1 cellular context compared by ENCODE assay signal in the genomic region with DNA sequence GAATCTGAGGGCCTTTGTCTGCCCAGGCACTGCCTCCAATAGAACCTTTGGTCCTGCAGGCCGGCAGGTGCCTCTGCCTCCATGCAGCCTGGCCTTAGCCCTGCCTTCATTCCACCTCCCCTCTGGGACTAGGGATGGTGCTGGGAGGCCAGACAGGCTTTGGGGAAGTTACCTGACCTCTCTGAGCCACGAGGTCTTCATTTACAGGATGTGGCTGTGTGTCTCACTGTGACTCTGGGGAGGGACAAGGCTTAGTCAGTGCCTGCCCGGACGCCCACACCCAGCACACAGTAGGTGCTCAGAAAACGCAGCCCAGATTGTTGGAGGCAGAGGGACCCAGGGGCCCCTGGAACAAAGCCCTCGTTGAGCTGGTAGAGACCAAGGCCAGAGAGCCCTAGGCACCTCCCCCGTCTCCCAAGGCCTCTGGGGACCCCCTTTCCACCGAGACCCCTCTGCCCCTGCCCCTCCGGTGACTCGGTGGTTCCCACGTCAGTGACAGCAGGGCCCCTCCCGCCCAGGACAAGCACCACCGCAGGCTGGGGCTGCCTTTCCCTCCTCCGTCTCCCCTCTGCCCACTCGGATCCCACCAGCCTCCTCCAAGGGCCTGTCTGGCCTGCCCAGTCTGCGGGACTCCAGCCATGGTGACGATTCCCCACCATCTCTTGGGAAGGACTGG.
A peak's percentile ranks its signal among the peaks of the same experiment; 100 is the strongest.
TF ChIP-seq lines count a peak whose summit lies in the region.

No MANE protein-coding gene starts in this region.

TF ChIP-seq in K562, 482 proteins besides CTCF, POLR2A, EP300 and RAD21 (continued from another document and continues in another):
- no peak for TF ChIP-seq ZNF785 (CRISPR knock-in tag; IDR thresholded peaks at IDR 0.05)
- TF ChIP-seq, protein P1, sequence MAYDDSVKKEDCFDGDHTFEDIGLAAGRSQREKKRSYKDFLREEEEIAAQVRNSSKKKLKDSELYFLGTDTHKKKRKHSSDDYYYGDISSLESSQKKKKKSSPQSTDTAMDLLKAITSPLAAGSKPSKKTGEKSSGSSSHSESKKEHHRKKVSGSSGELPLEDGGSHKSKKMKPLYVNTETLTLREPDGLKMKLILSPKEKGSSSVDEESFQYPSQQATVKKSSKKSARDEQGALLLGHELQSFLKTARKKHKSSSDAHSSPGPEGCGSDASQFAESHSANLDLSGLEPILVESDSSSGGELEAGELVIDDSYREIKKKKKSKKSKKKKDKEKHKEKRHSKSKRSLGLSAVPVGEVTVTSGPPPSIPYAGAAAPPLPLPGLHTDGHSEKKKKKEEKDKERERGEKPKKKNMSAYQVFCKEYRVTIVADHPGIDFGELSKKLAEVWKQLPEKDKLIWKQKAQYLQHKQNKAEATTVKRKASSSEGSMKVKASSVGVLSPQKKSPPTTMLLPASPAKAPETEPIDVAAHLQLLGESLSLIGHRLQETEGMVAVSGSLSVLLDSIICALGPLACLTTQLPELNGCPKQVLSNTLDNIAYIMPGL (CRISPR knock-in tag; IDR thresholded peaks at IDR 0.05): no peak
- TF ChIP-seq CTBP1 (IDR thresholded peaks at IDR 0.05; ENCODE audit: borderline replicate concordance): 0 out of 2 replicates have a peak, but pooled peaks have one; percentile 38
- no peak for TF ChIP-seq FOXJ3 (CRISPR knock-in tag; IDR thresholded peaks at IDR 0.05)
- TF ChIP-seq ZC3H8 (IDR thresholded peaks at IDR 0.05): no peak
- TF ChIP-seq NFE2L1 (tag; IDR thresholded peaks at IDR 0.05; ENCODE audit: borderline replicate concordance, low read depth): no peak
- no peak for TF ChIP-seq SMARCA5 (IDR thresholded peaks at IDR 0.05)
- TF ChIP-seq HDAC2 (IDR thresholded peaks at IDR 0.05): no peak
- TF ChIP-seq ZNF140 (CRISPR knock-in tag; IDR thresholded peaks at IDR 0.05): no peak
- TF ChIP-seq SMC3 (conservative IDR thresholded peaks at IDR 0.05; ENCODE audit: insufficient read depth, low read depth, low read length): no peak
- TF ChIP-seq ZNF586 (CRISPR knock-in tag; conservative IDR thresholded peaks at IDR 0.05): no peak
- TF ChIP-seq, protein P2, sequence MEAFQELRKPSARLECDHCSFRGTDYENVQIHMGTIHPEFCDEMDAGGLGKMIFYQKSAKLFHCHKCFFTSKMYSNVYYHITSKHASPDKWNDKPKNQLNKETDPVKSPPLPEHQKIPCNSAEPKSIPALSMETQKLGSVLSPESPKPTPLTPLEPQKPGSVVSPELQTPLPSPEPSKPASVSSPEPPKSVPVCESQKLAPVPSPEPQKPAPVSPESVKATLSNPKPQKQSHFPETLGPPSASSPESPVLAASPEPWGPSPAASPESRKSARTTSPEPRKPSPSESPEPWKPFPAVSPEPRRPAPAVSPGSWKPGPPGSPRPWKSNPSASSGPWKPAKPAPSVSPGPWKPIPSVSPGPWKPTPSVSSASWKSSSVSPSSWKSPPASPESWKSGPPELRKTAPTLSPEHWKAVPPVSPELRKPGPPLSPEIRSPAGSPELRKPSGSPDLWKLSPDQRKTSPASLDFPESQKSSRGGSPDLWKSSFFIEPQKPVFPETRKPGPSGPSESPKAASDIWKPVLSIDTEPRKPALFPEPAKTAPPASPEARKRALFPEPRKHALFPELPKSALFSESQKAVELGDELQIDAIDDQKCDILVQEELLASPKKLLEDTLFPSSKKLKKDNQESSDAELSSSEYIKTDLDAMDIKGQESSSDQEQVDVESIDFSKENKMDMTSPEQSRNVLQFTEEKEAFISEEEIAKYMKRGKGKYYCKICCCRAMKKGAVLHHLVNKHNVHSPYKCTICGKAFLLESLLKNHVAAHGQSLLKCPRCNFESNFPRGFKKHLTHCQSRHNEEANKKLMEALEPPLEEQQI (IDR thresholded peaks at IDR 0.05): no peak
- TF ChIP-seq SETDB1 (IDR thresholded peaks at IDR 0.05; ENCODE audit: low read length): no peak
- no peak for TF ChIP-seq CBFA2T3 (IDR thresholded peaks at IDR 0.05)
- TF ChIP-seq EGR1 (conservative IDR thresholded peaks at IDR 0.05): peak; percentile 78
- TF ChIP-seq, protein P3, sequence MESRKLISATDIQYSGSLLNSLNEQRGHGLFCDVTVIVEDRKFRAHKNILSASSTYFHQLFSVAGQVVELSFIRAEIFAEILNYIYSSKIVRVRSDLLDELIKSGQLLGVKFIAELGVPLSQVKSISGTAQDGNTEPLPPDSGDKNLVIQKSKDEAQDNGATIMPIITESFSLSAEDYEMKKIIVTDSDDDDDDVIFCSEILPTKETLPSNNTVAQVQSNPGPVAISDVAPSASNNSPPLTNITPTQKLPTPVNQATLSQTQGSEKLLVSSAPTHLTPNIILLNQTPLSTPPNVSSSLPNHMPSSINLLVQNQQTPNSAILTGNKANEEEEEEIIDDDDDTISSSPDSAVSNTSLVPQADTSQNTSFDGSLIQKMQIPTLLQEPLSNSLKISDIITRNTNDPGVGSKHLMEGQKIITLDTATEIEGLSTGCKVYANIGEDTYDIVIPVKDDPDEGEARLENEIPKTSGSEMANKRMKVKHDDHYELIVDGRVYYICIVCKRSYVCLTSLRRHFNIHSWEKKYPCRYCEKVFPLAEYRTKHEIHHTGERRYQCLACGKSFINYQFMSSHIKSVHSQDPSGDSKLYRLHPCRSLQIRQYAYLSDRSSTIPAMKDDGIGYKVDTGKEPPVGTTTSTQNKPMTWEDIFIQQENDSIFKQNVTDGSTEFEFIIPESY (CRISPR knock-in tag; IDR thresholded peaks at IDR 0.05): peak; percentile 63; the same call in 1 of the 2 replicates
- peak; percentile 9; the same call in 1 of the 2 replicates for TF ChIP-seq ZNF263 (CRISPR knock-in tag; IDR thresholded peaks at IDR 0.05; ENCODE audit: borderline replicate concordance)
- TF ChIP-seq ASH1L (IDR thresholded peaks at IDR 0.05; ENCODE audit: borderline replicate concordance, low read depth, partially characterized antibody): no peak
- TF ChIP-seq ZNF217 (CRISPR knock-in tag; IDR thresholded peaks at IDR 0.05): no peak
- no peak for TF ChIP-seq EHMT2 (IDR thresholded peaks at IDR 0.05)
- TF ChIP-seq, protein P4, sequence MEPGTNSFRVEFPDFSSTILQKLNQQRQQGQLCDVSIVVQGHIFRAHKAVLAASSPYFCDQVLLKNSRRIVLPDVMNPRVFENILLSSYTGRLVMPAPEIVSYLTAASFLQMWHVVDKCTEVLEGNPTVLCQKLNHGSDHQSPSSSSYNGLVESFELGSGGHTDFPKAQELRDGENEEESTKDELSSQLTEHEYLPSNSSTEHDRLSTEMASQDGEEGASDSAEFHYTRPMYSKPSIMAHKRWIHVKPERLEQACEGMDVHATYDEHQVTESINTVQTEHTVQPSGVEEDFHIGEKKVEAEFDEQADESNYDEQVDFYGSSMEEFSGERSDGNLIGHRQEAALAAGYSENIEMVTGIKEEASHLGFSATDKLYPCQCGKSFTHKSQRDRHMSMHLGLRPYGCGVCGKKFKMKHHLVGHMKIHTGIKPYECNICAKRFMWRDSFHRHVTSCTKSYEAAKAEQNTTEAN (CRISPR knock-in tag; IDR thresholded peaks at IDR 0.05): no peak
- TF ChIP-seq, protein P5, sequence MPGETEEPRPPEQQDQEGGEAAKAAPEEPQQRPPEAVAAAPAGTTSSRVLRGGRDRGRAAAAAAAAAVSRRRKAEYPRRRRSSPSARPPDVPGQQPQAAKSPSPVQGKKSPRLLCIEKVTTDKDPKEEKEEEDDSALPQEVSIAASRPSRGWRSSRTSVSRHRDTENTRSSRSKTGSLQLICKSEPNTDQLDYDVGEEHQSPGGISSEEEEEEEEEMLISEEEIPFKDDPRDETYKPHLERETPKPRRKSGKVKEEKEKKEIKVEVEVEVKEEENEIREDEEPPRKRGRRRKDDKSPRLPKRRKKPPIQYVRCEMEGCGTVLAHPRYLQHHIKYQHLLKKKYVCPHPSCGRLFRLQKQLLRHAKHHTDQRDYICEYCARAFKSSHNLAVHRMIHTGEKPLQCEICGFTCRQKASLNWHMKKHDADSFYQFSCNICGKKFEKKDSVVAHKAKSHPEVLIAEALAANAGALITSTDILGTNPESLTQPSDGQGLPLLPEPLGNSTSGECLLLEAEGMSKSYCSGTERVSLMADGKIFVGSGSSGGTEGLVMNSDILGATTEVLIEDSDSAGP (CRISPR knock-in tag; IDR thresholded peaks at IDR 0.05): no peak
- TF ChIP-seq MYC (IDR thresholded peaks at IDR 0.05; ENCODE audit: low read depth, low read length): no peak
- TF ChIP-seq MYC (CRISPR knock-in tag; IDR thresholded peaks at IDR 0.05; ENCODE audit: borderline replicate concordance, low read depth): no peak
- TF ChIP-seq, protein P6, sequence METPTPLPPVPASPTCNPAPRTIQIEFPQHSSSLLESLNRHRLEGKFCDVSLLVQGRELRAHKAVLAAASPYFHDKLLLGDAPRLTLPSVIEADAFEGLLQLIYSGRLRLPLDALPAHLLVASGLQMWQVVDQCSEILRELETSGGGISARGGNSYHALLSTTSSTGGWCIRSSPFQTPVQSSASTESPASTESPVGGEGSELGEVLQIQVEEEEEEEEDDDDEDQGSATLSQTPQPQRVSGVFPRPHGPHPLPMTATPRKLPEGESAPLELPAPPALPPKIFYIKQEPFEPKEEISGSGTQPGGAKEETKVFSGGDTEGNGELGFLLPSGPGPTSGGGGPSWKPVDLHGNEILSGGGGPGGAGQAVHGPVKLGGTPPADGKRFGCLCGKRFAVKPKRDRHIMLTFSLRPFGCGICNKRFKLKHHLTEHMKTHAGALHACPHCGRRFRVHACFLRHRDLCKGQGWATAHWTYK (CRISPR knock-in tag; IDR thresholded peaks at IDR 0.05): no peak
- TF ChIP-seq ESRRB (CRISPR knock-in tag; IDR thresholded peaks at IDR 0.05; ENCODE audit: borderline replicate concordance): no peak
- TF ChIP-seq HDAC6 (IDR thresholded peaks at IDR 0.05; ENCODE audit: low read depth, low read length): no peak
- TF ChIP-seq, protein P7, sequence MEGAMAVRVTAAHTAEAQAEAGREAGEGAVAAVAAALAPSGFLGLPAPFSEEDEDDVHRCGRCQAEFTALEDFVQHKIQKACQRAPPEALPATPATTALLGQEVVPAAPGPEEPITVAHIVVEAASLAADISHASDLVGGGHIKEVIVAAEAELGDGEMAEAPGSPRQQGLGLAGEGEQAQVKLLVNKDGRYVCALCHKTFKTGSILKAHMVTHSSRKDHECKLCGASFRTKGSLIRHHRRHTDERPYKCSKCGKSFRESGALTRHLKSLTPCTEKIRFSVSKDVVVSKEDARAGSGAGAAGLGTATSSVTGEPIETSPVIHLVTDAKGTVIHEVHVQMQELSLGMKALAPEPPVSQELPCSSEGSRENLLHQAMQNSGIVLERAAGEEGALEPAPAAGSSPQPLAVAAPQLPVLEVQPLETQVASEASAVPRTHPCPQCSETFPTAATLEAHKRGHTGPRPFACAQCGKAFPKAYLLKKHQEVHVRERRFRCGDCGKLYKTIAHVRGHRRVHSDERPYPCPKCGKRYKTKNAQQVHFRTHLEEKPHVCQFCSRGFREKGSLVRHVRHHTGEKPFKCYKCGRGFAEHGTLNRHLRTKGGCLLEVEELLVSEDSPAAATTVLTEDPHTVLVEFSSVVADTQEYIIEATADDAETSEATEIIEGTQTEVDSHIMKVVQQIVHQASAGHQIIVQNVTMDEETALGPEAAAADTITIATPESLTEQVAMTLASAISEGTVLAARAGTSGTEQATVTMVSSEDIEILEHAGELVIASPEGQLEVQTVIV (CRISPR knock-in tag; IDR thresholded peaks at IDR 0.05; ENCODE audit: borderline replicate concordance): no peak
- TF ChIP-seq CBX1 (IDR thresholded peaks at IDR 0.05; ENCODE audit: low read depth): no peak
- no peak for TF ChIP-seq ZNF445 (CRISPR knock-in tag; IDR thresholded peaks at IDR 0.05; ENCODE audit: low read depth)
- no peak for TF ChIP-seq HNRNPUL1 (IDR thresholded peaks at IDR 0.05; ENCODE audit: low read length)
- TF ChIP-seq, protein P8, sequence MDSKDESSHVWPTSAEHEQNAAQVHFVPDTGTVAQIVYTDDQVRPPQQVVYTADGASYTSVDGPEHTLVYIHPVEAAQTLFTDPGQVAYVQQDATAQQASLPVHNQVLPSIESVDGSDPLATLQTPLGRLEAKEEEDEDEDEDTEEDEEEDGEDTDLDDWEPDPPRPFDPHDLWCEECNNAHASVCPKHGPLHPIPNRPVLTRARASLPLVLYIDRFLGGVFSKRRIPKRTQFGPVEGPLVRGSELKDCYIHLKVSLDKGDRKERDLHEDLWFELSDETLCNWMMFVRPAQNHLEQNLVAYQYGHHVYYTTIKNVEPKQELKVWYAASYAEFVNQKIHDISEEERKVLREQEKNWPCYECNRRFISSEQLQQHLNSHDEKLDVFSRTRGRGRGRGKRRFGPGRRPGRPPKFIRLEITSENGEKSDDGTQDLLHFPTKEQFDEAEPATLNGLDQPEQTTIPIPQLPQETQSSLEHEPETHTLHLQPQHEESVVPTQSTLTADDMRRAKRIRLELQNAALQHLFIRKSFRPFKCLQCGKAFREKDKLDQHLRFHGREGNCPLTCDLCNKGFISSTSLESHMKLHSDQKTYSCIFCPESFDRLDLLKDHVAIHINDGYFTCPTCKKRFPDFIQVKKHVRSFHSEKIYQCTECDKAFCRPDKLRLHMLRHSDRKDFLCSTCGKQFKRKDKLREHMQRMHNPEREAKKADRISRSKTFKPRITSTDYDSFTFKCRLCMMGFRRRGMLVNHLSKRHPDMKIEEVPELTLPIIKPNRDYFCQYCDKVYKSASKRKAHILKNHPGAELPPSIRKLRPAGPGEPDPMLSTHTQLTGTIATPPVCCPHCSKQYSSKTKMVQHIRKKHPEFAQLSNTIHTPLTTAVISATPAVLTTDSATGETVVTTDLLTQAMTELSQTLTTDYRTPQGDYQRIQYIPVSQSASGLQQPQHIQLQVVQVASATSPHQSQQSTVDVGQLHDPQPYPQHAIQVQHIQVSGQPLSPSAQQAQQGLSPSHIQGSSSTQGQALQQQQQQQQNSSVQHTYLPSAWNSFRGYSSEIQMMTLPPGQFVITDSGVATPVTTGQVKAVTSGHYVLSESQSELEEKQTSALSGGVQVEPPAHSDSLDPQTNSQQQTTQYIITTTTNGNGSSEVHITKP (IDR thresholded peaks at IDR 0.05; ENCODE audit: partially characterized antibody): no peak
- TF ChIP-seq JUNB (CRISPR knock-in tag; conservative IDR thresholded peaks at IDR 0.05): no peak
- TF ChIP-seq MAZ (CRISPR knock-in tag; conservative IDR thresholded peaks at IDR 0.05 in 1 of 2, IDR thresholded peaks at IDR 0.05 in 1 of 2): 0 out of 4 replicates have a peak, but pooled peaks of 1 of the 2 experiments have one; percentile 4
- TF ChIP-seq MTA1 (IDR thresholded peaks at IDR 0.05; ENCODE audit: borderline replicate concordance): no peak
- no peak for TF ChIP-seq NR3C1 (CRISPR knock-in tag; IDR thresholded peaks at IDR 0.05)
- no peak for TF ChIP-seq GTF2F1 (IDR thresholded peaks at IDR 0.05; ENCODE audit: low read depth, low read length)
- no peak for TF ChIP-seq ZNF133 (CRISPR knock-in tag; IDR thresholded peaks at IDR 0.05)
- TF ChIP-seq CSDE1 (IDR thresholded peaks at IDR 0.05): no peak
- no peak for TF ChIP-seq ZKSCAN8 (CRISPR knock-in tag; IDR thresholded peaks at IDR 0.05)
- TF ChIP-seq GABPB1 (CRISPR knock-in tag; IDR thresholded peaks at IDR 0.05): no peak
- no peak for TF ChIP-seq CREBBP (IDR thresholded peaks at IDR 0.05; ENCODE audit: low read depth, low read length)
- TF ChIP-seq ZSCAN32 (CRISPR knock-in tag; IDR thresholded peaks at IDR 0.05): no peak
- TF ChIP-seq SNIP1 (IDR thresholded peaks at IDR 0.05; ENCODE audit: low read depth): no peak
- no peak for TF ChIP-seq MXI1 (IDR thresholded peaks at IDR 0.05; ENCODE audit: low read depth, low read length)
- no peak for TF ChIP-seq ZNF764 (CRISPR knock-in tag; IDR thresholded peaks at IDR 0.05; ENCODE audit: low read depth)
